Comparison of ENCODE assay signal across 17 cellular contexts in the genomic region with DNA sequence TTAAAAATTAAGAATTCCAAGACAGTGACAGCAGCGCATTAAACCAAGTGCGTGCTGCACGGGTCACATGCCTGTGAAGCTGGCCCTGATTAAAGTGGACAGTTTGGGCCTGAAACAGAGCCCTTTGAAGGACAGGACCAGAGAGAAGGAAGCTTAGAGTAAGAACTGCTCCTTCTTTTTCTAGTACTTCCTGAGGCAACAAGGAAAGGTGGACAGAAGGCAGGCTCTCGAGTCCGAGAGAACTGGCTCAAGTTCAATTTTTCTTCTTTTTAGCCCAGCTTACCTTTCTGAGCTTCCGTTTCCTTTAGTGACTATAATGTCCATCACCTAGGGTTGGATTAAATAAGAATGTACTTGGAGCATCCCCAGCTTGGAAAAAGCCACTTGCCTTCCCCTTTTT. TPM values are rescaled to one million over a fixed set of nuclear protein-coding genes. Genes with fewer than 3 reads are reported as not detected.
DNase-seq lines count a peak whose midpoint lies in the region; ATAC-seq and TF ChIP-seq lines count a peak whose summit lies in the region.
"Had no signal": no experiment of that assay in that cellular context is flagged by ENCODE, and none has a peak within 500 bp of the region (broad histone marks: within the 10 kb centered on the region; RNA-seq: fewer than 3 reads in every experiment).

No MANE protein-coding gene starts in this region.

- DNase-seq in WERI-Rb-1 (no peak), immature natural killer cell (no peak), psoas muscle (no peak), GOT3 (lab: John Stamatoyannopoulos, UW) (no peak), NCI-H226 (no peak)
- DNase-seq in activated CD4-positive, CD25-positive, alpha-beta regulatory T cell treated with anti-CD3 and anti-CD28 coated beads, Interleukin-2, amount 50 U/mL, for 72 hours: no peak
- DNase-seq: activated B cell treated with CpG ODN at 0.5 μM for 24 hours; activated effector memory CD4-positive, alpha-beta T cell treated with anti-CD3 and anti-CD28 coated beads, Interleukin-2, amount 50 U/mL, for 16 hours; cortex of kidney; GF-D8; Kasumi-1; NCI-H1417 treated with DMSO at 0.1 percent for 48 hours; NCI-H2227 treated with DMSO at 0.1 percent for 48 hours; SHP77 had no signal

- no peaks in the 10 kb centered on the region for H3K27me3 ChIP-seq in WERI-Rb-1 (ENCODE audit: insufficient read depth, low read depth, severe bottlenecking)
- H3K27me3 ChIP-seq in psoas muscle (ENCODE audit: insufficient read depth in 3 of 3, low read length in 2 of 3): no peaks in the 10 kb centered on the region

- peaks cover 88% of the 10 kb centered on the region for H3K4me1 ChIP-seq in psoas muscle

- H3K27ac Mint-ChIP-seq in immature natural killer cell: peak overlapping the region in 5 of 6 donors; percentile 12 to 96 (median 89)

- H3K9me3 ChIP-seq in WERI-Rb-1 (ENCODE audit: severe bottlenecking) (no peaks in the 10 kb centered on the region), psoas muscle (no peaks in the 10 kb centered on the region)

- intact Hi-C loops in psoas muscle (cut with DNase I): loop anchor here (2.0 kb wide), 2 partner anchors 25 to 27 kb away; a partner anchor contains a TSS

- H3K4me3 Mint-ChIP-seq in immature natural killer cell: peak overlapping the region in 1 of 5 donors; percentile 79

- ATAC-seq in psoas muscle: no peak
- ATAC-seq in GM21381 (IDR thresholded peaks at IDR 0.05; ENCODE audit: unreplicated experiment): no peak

- H3K27ac ChIP-seq in C4-2B (peak overlapping the region; percentile 1; the same call in 1 of the 2 replicates), WERI-Rb-1 (peak overlapping the region; percentile 22; the same call in 1 of the 2 replicates), psoas muscle (peak overlapping the region; percentile 83)

- peaks cover 99 to 100% of the 10 kb centered on the region in 2 donors for H3K4me1 Mint-ChIP-seq in immature natural killer cell

- H3K36me3 Mint-ChIP-seq in immature natural killer cell: no peaks in the 10 kb centered on the region

- 33 to 37% (median 33%) methylated on average over 6 of the region's 6 CpGs for WGBS in psoas muscle, 3 donors

- no peaks in the 10 kb centered on the region for H3K9me3 Mint-ChIP-seq in immature natural killer cell
- H3K9me3 Mint-ChIP-seq: activated B cell treated with CpG ODN at 0.5 μM for 24 hours; T-helper 1 cell treated with Interleukin-12 subunit alpha and Interleukin-12 subunit beta and Interleukin-4 antibody, amounts not matched to agents 30 μg/mL and 1 μg/mL, for 36 hours had no signal

- H3K4me3 ChIP-seq in WERI-Rb-1 (ENCODE audit: low read depth, low read length) (no peak overlapping the region), psoas muscle (peak overlapping the region; percentile 26)

- TF ChIP-seq CTCF in C4-2B (conservative IDR thresholded peaks at IDR 0.05) (no peak), WERI-Rb-1 (IDR thresholded peaks at IDR 0.05; ENCODE audit: low read depth, low read length) (no peak), psoas muscle (IDR thresholded peaks at IDR 0.05) (no peak)

- H3K27me3 Mint-ChIP-seq in immature natural killer cell (ENCODE audit: low read depth in 3 of 3): peaks cover 0 to 11% (median 2%) of the 10 kb centered on the region in 3 donors
- H3K27me3 Mint-ChIP-seq: activated B cell treated with CpG ODN at 0.5 μM for 24 hours had no signal

- H3K36me3 ChIP-seq in WERI-Rb-1 (peaks cover 47% of the 10 kb centered on the region), psoas muscle (ENCODE audit: insufficient read depth in 1 of 2, low read depth in 1 of 2) (no peaks in the 10 kb centered on the region)

RNA-seq across cellular contexts. Expression of a gene that starts 26.9 kb away (rescaled TPM):
- polyA plus RNA-seq in immature natural killer cell: 100 to 1,000 TPM in 1 of 3 donors, 10 to 100 TPM in 2; 76.3 to 147 (median 85.2) TPM
- 10 to 100 TPM; 56.7 to 89.2 (median 83.3) TPM for total RNA-seq in psoas muscle
- 10 to 100 TPM; 79.4 to 98.2 (median 89.6) TPM for polyA plus RNA-seq in psoas muscle

Comparison
In these comparisons a context has a peak if more than half of its experiments do, and no peak if none do; other contexts are left out.
1. H3K27ac ChIP-seq: peak in every context shown above with its lines; median percentile 83 in psoas muscle; 22 in WERI-Rb-1; 1 in C4-2B.